In genomic region chr1:5554784-5555183, GRCh38 we compare ENCODE assay signal across 8 cellular contexts.
"Had no signal": no experiment of that assay in that cellular context is flagged by ENCODE, and none has a peak within 500 bp of the region (broad histone marks: within the 10 kb centered on the region; RNA-seq: fewer than 3 reads in every experiment).

No MANE protein-coding gene starts in this region.

- H3K4me1 Mint-ChIP-seq: GM23338, H9 had no signal

- H3K27ac ChIP-seq: GM23248 had no signal

- H3K4me1 ChIP-seq: HAP-1 had no signal

- H3K4me3 Mint-ChIP-seq: GM23338, H9, HFFc6 had no signal

- DNase-seq: GM23248, GOT3, H7, H9, HCEC 1CT, HFFc6 had no signal

- H3K36me3 ChIP-seq: HAP-1 had no signal

- H3K27ac Mint-ChIP-seq: GM23338, H9, HFFc6 had no signal

- H3K4me3 ChIP-seq: GM23248, GM23338, HAP-1 had no signal

- H3K9me3 ChIP-seq: HAP-1 had no signal
